ENCODE assay signal across 8 cellular contexts in the genomic region with DNA sequence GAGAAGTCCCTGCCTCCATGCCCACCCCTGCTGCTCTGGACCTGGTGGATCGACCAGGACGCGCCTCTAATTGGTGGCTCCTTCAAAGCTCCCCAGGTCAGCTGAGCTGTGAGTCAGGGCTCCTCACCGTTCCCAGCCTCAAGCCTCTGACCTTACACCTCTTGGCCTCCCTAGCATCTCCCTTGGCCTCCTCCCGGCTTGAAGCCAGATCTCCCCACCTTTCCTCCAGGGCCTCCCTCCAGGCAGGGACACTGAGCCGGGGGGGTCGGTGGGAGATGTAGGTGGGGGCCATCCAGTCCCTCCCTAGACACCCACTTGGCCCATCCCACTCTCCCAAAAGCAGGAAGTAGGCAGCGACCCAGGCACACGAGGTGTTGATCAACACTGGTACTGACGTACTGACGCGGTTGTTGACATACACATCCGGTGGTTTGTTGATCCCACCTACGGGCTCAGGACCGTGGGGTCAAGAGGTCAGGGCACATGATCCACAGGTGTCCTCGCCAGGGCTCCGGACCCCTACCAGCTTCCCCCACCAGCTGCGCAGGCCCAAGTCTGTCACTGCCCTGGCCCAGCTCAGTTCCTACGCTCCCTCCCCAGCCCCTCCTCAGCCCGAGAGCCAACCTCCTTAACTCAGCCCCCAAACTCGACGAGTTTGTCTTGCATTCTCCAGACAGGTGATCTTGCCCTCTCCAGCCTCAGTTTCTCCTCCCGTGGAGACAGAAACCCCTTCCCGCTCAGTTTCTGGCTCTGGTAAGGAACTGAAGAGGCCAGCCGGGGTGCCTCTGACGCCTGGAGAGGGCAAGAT. TPM values are rescaled to one million over a fixed set of nuclear protein-coding genes. Genes with fewer than 3 reads are reported as not detected.
DNase-seq lines count a peak whose midpoint lies in the region; ATAC-seq, FAIRE-seq and TF ChIP-seq lines count a peak whose summit lies in the region.

No MANE protein-coding gene starts in this region.

- peak; percentile 67 for DNase-seq in activated CD8-positive, alpha-beta memory T cell treated with anti-CD3 and anti-CD28 coated beads for 24 hours
- no peak for DNase-seq in activated CD8-positive, alpha-beta memory T cell treated with anti-CD3 and anti-CD28 coated beads, Interleukin-2, amount 50 U/mL, for 4 hours
- DNase-seq in KBM-7, result peak; percentile 41
- DNase-seq in activated B cell treated with CpG ODN at 0.5 μM for 24 hours, result no peak
- DNase-seq in endothelial cell of umbilical vein (ENCODE audit: low read depth, low spot score), result peak; percentile 34
- DNase-seq in upper lobe of right lung, result peak; percentile 78
- no peak for DNase-seq in DMS114 treated with DMSO at 0.1 percent for 48 hours (lab: John Stamatoyannopoulos, UW; ENCODE audit: unreplicated experiment)

- H3K9me3 ChIP-seq in endothelial cell of umbilical vein (replicated peaks; ENCODE audit: control insufficient read depth, insufficient read depth, low read length), result no peaks in the 10 kb centered on the region
- no peaks in the 10 kb centered on the region for H3K9me3 ChIP-seq in mucosa of rectum (ENCODE audit: control insufficient read depth in 2 of 2, low read length in 2 of 2)
- no peaks in the 10 kb centered on the region for H3K9me3 ChIP-seq in upper lobe of right lung

- H3K27ac Mint-ChIP-seq in activated B cell treated with CpG ODN at 0.5 μM for 24 hours, result peak overlapping the region; percentile 85

- H3K4me1 Mint-ChIP-seq in activated B cell treated with CpG ODN at 0.5 μM for 24 hours, result peaks cover 38% of the 10 kb centered on the region

- no peaks in the 10 kb centered on the region for H3K9me3 Mint-ChIP-seq in activated B cell treated with CpG ODN at 0.5 μM for 24 hours

- BruUV-seq in endothelial cell of umbilical vein (replicated peaks; lab: Mats Ljungman, UMichigan), result no TSS peak

- no peak for ATAC-seq in activated B cell treated with CpG ODN at 0.5 μM for 24 hours (ENCODE audit: low read depth)
- ATAC-seq in upper lobe of right lung, result peak; percentile 26

- H3K36me3 ChIP-seq in endothelial cell of umbilical vein (ENCODE audit: control insufficient read depth in 2 of 2, extremely low read depth in 1 of 2, insufficient read depth in 2 of 2, low read length in 2 of 2) (peaks cover 3 to 25% of the 10 kb centered on the region in 2 experiments), mucosa of rectum (ENCODE audit: control insufficient read depth in 2 of 2, insufficient read depth in 2 of 2, low read length in 2 of 2) (peaks cover 21 to 25% of the 10 kb centered on the region in 2 donors), upper lobe of right lung (peaks cover 32% of the 10 kb centered on the region)

- peaks cover 11% of the 10 kb centered on the region for H3K4me1 ChIP-seq in endothelial cell of umbilical vein (ENCODE audit: control insufficient read depth, extremely low read depth, insufficient read depth, low read length)
- H3K4me1 ChIP-seq in mucosa of rectum (ENCODE audit: control insufficient read depth in 2 of 2, insufficient read depth in 2 of 2, low read length in 2 of 2), result peaks cover 15 to 20% of the 10 kb centered on the region in 2 donors
- H3K4me1 ChIP-seq in upper lobe of right lung, result peaks cover 21% of the 10 kb centered on the region

- dilution Hi-C loops in endothelial cell of umbilical vein (cut with MboI; ENCODE audit: extremely low pct_ligation_motif_present, low sequenced_read_pairs), result no loop called here

- peak overlapping the region; percentile 62 for H3K4me2 ChIP-seq in endothelial cell of umbilical vein (ENCODE audit: insufficient read depth, low read length)

- peak overlapping the region; percentile 4 to 86 (median 57) for H3K4me3 ChIP-seq in endothelial cell of umbilical vein (replicated peaks in 1 of 3; ENCODE audit: insufficient read depth in 1 of 3, low read depth in 1 of 3, low read length in 3 of 3)
- H3K4me3 ChIP-seq in mucosa of rectum (ENCODE audit: low read length in 2 of 2), result peak overlapping the region; percentile 97 to 98
- H3K4me3 ChIP-seq in upper lobe of right lung, result peak overlapping the region; percentile 78

- no peak for TF ChIP-seq POLR2A in endothelial cell of umbilical vein (IDR thresholded peaks at IDR 0.05; ENCODE audit: low read depth, low read length)

- CTCF ChIA-PET in activated B cell treated with CpG ODN at 0.5 μM for 24 hours (lab: Charles Lee) (no interaction called here), endothelial cell of umbilical vein (lab: Charles Lee) (interaction anchor here (1.2 to 5.6 kb wide), 5 partner anchors 28 to 128 kb away, joined by 3 to 34 read pairs (median 3); partner anchors contain the start of genes ARL2, BATF2 and CDC42BPG)

- peak overlapping the region; percentile 7 for H2AFZ ChIP-seq in endothelial cell of umbilical vein (ENCODE audit: low read depth, low read length)

- H3K79me2 ChIP-seq in endothelial cell of umbilical vein (ENCODE audit: control insufficient read depth, insufficient read depth, low read length), result peaks cover 7% of the 10 kb centered on the region

- peaks cover 27% of the 10 kb centered on the region for H3K36me3 Mint-ChIP-seq in activated B cell treated with CpG ODN at 0.5 μM for 24 hours (ENCODE audit: low read depth)

- intact Hi-C loops in activated B cell treated with CpG ODN at 0.5 μM for 24 hours (cut with micrococcal nuclease), result loop anchor here (1.0 to 2.0 kb wide), 3 partner anchors 8 to 181 kb away; partner anchors contain the start of genes CDCA5, PPP2R5B, VPS51 and ZFPL1
- intact Hi-C loops in endothelial cell of umbilical vein (cut with micrococcal nuclease), result loop anchor here (2.0 to 5.0 kb wide), 4 partner anchors 56 to 196 kb away; partner anchors contain the start of genes BATF2, MAJIN and TM7SF2
- intact Hi-C loops in upper lobe of right lung (cut with DNase I), result no loop called here

- no peak for TF ChIP-seq CTCF in activated B cell treated with CpG ODN at 0.5 μM for 24 hours (IDR thresholded peaks at IDR 0.05)
- TF ChIP-seq CTCF in endothelial cell of umbilical vein (IDR thresholded peaks at IDR 0.05; ENCODE audit: extremely low read depth in 1 of 2, insufficient read depth in 1 of 2, low read depth in 1 of 2, low read length in 2 of 2), result no peak
- TF ChIP-seq CTCF in upper lobe of right lung (IDR thresholded peaks at IDR 0.05), result no peak

- in situ Hi-C loops in KBM-7 (cut with MboI; ENCODE audit: low pct_unique_long_range_greater_than_20kb, low sequenced_read_pairs), result no loop called here

- H3K9ac ChIP-seq in endothelial cell of umbilical vein (replicated peaks; ENCODE audit: extremely low read depth, insufficient read depth, low read length) (peak overlapping the region; percentile 80), mucosa of rectum (ENCODE audit: low read depth in 1 of 2, low read length in 2 of 2) (peak overlapping the region; percentile 98 to 100)

- no peaks in the 10 kb centered on the region for H3K27me3 ChIP-seq in endothelial cell of umbilical vein (ENCODE audit: control insufficient read depth in 2 of 2, insufficient read depth in 2 of 2, low read length in 2 of 2)
- H3K27me3 ChIP-seq in mucosa of rectum (ENCODE audit: control insufficient read depth in 2 of 2, insufficient read depth in 2 of 2, low read length in 2 of 2), result no peaks in the 10 kb centered on the region
- no peaks in the 10 kb centered on the region for H3K27me3 ChIP-seq in upper lobe of right lung

- no peaks in the 10 kb centered on the region for H3K27me3 Mint-ChIP-seq in activated B cell treated with CpG ODN at 0.5 μM for 24 hours

- no peaks in the 10 kb centered on the region for H3K9me1 ChIP-seq in endothelial cell of umbilical vein (replicated peaks; ENCODE audit: control insufficient read depth, extremely low read depth, insufficient read depth, low read length)

- POLR2A ChIA-PET in activated B cell treated with CpG ODN at 0.5 μM for 24 hours (lab: Charles Lee) (interaction anchor here (0.7 to 1.2 kb wide), 3 partner anchors 64 to 346 kb away, joined by 3 to 7 read pairs (median 4); partner anchors contain the start of gene ARL2), endothelial cell of umbilical vein (lab: Charles Lee) (no interaction called here)

- no peaks in the 10 kb centered on the region for H4K20me1 ChIP-seq in endothelial cell of umbilical vein (replicated peaks; ENCODE audit: control insufficient read depth, extremely low read depth, insufficient read depth, low read length)

- peak; percentile 72 for FAIRE-seq in endothelial cell of umbilical vein (lab: Jason Lieb, UNC)

- H3K27ac ChIP-seq in endothelial cell of umbilical vein (ENCODE audit: insufficient read depth, low read depth, low read length) (peak overlapping the region; percentile 42), mucosa of rectum (ENCODE audit: low read depth in 2 of 2, low read length in 2 of 2) (peak overlapping the region; percentile 80), upper lobe of right lung (peak overlapping the region; percentile 83)

- H3K4me3 Mint-ChIP-seq in activated B cell treated with CpG ODN at 0.5 μM for 24 hours, result peak overlapping the region; percentile 88

RNA-seq across cellular contexts. Expression of gene ATG2A, which starts 0.8 kb away (rescaled TPM):
- total RNA-seq in activated B cell treated with CpG ODN at 0.5 μM for 24 hours (31.2 and 35.0 TPM in 2 replicates), endothelial cell of umbilical vein (24.3 and 27.4 TPM in 2 replicates), upper lobe of right lung (23.2 TPM)
- 13.4 and 17.6 TPM in 2 replicates for polyA plus RNA-seq in endothelial cell of umbilical vein
- polyA plus RNA-seq in endothelial cell of umbilical vein (2011; cell fraction: cytosol; rRNA removed), result 7.8 and 10.6 TPM in 2 replicates
- 26.8 and 30.3 TPM in 2 replicates for polyA plus RNA-seq in endothelial cell of umbilical vein (2011; cell fraction: nucleus; rRNA removed)
- 14.2 and 17.3 TPM in 2 replicates for polyA plus RNA-seq in endothelial cell of umbilical vein (2012)
- 12.0 and 12.9 TPM in 2 replicates for polyA minus RNA-seq in endothelial cell of umbilical vein
- 25.1 TPM for polyA minus RNA-seq in endothelial cell of umbilical vein (2011; cell fraction: cytosol; rRNA and poly(A)+ RNA removed)
- 12.5 and 16.6 TPM in 2 replicates for polyA minus RNA-seq in endothelial cell of umbilical vein (2011; cell fraction: nucleus; rRNA and poly(A)+ RNA removed)

RNA-seq across cellular contexts. Expression of gene PPP2R5B, which starts 8.2 kb away (rescaled TPM):
- total RNA-seq in activated B cell treated with CpG ODN at 0.5 μM for 24 hours (12.0 and 12.6 TPM in 2 replicates), endothelial cell of umbilical vein (17.8 and 21.5 TPM in 2 replicates), upper lobe of right lung (29.4 TPM)
- polyA plus RNA-seq in endothelial cell of umbilical vein, result 17.6 and 20.9 TPM in 2 replicates
- 15.6 and 19.5 TPM in 2 replicates for polyA plus RNA-seq in endothelial cell of umbilical vein (2011; cell fraction: cytosol; rRNA removed)
- polyA plus RNA-seq in endothelial cell of umbilical vein (2011; cell fraction: nucleus; rRNA removed), result 41.2 and 52.8 TPM in 2 replicates
- polyA plus RNA-seq in endothelial cell of umbilical vein (2012), result 19.5 and 21.5 TPM in 2 replicates
- polyA minus RNA-seq in endothelial cell of umbilical vein, result 10.1 and 13.6 TPM in 2 replicates
- polyA minus RNA-seq in endothelial cell of umbilical vein (2011; cell fraction: cytosol; rRNA and poly(A)+ RNA removed), result 2.5 TPM
- 6.5 and 8.1 TPM in 2 replicates for polyA minus RNA-seq in endothelial cell of umbilical vein (2011; cell fraction: nucleus; rRNA and poly(A)+ RNA removed)

RNA-seq across cellular contexts. Expression of gene GPHA2, which starts 19.4 kb away (rescaled TPM):
- total RNA-seq in activated B cell treated with CpG ODN at 0.5 μM for 24 hours, result 0.33 and 0.71 TPM in 2 replicates
- total RNA-seq in endothelial cell of umbilical vein, result not detected in 2 replicates
- polyA plus RNA-seq in endothelial cell of umbilical vein, result not detected in 2 replicates
- not detected in 2 replicates for polyA plus RNA-seq in endothelial cell of umbilical vein (2011; cell fraction: cytosol; rRNA removed)
- not detected in 2 replicates for polyA plus RNA-seq in endothelial cell of umbilical vein (2011; cell fraction: nucleus; rRNA removed)
- not detected in 2 replicates for polyA plus RNA-seq in endothelial cell of umbilical vein (2012)
- not detected in 2 replicates for polyA minus RNA-seq in endothelial cell of umbilical vein
- polyA minus RNA-seq in endothelial cell of umbilical vein (2011; cell fraction: cytosol; rRNA and poly(A)+ RNA removed), result not detected
- polyA minus RNA-seq in endothelial cell of umbilical vein (2011; cell fraction: nucleus; rRNA and poly(A)+ RNA removed), result not detected in 2 replicates
- total RNA-seq in upper lobe of right lung, result not detected

RNA-seq across cellular contexts. Expression of gene EHD1, which starts 37.8 kb away (rescaled TPM):
- 357 and 360 TPM in 2 replicates for total RNA-seq in activated B cell treated with CpG ODN at 0.5 μM for 24 hours
- 98.0 and 109 TPM in 2 replicates for total RNA-seq in endothelial cell of umbilical vein
- 136 and 140 TPM in 2 replicates for polyA plus RNA-seq in endothelial cell of umbilical vein
- polyA plus RNA-seq in endothelial cell of umbilical vein (2011; cell fraction: cytosol; rRNA removed), result 109 and 112 TPM in 2 replicates
- 91.7 and 102 TPM in 2 replicates for polyA plus RNA-seq in endothelial cell of umbilical vein (2011; cell fraction: nucleus; rRNA removed)
- polyA plus RNA-seq in endothelial cell of umbilical vein (2012), result 101 and 131 TPM in 2 replicates
- polyA minus RNA-seq in endothelial cell of umbilical vein, result 136 and 168 TPM in 2 replicates
- 41.1 TPM for polyA minus RNA-seq in endothelial cell of umbilical vein (2011; cell fraction: cytosol; rRNA and poly(A)+ RNA removed)
- polyA minus RNA-seq in endothelial cell of umbilical vein (2011; cell fraction: nucleus; rRNA and poly(A)+ RNA removed), result 35.6 and 63.3 TPM in 2 replicates
- total RNA-seq in upper lobe of right lung, result 94.6 TPM

RNA-seq across cellular contexts. Expression of gene MAJIN, which starts 55.7 kb away (rescaled TPM):
- total RNA-seq in activated B cell treated with CpG ODN at 0.5 μM for 24 hours (0.20 and 1.5 TPM in 2 replicates), endothelial cell of umbilical vein (not detected in 2 replicates), upper lobe of right lung (not detected)
- polyA plus RNA-seq in endothelial cell of umbilical vein, result 0.07 TPM in 1 of 2 replicates, not detected in the other
- polyA plus RNA-seq in endothelial cell of umbilical vein (2011; cell fraction: cytosol; rRNA removed), result not detected in 2 replicates
- polyA plus RNA-seq in endothelial cell of umbilical vein (2011; cell fraction: nucleus; rRNA removed), result 0.25 TPM in 1 of 2 replicates, not detected in the other
- polyA plus RNA-seq in endothelial cell of umbilical vein (2012), result not detected in 2 replicates
- polyA minus RNA-seq in endothelial cell of umbilical vein, result not detected in 2 replicates
- polyA minus RNA-seq in endothelial cell of umbilical vein (2011; cell fraction: cytosol; rRNA and poly(A)+ RNA removed), result not detected
- polyA minus RNA-seq in endothelial cell of umbilical vein (2011; cell fraction: nucleus; rRNA and poly(A)+ RNA removed), result not detected in 2 replicates

Comparison
In these comparisons a context has a peak if more than half of its experiments do, and no peak if none do; other contexts are left out.
1. DNase-seq: peak in activated CD8-positive, alpha-beta memory T cell treated with anti-CD3 and anti-CD28 coated beads for 24 hours (single experiment), KBM-7 (single experiment), endothelial cell of umbilical vein (single experiment) and upper lobe of right lung (single experiment); none in activated CD8-positive, alpha-beta memory T cell treated with anti-CD3 and anti-CD28 coated beads, Interleukin-2, amount 50 U/mL, for 4 hours (single experiment), activated B cell treated with CpG ODN at 0.5 μM for 24 hours (single experiment) and DMS114 treated with DMSO at 0.1 percent for 48 hours (single experiment).
2. Peak in every context shown above with its lines, with median percentiles within 50 percentile points of each other: H3K27ac ChIP-seq and H3K4me3 ChIP-seq.